ENCODE assay signal across 15 cellular contexts in the genomic region with DNA sequence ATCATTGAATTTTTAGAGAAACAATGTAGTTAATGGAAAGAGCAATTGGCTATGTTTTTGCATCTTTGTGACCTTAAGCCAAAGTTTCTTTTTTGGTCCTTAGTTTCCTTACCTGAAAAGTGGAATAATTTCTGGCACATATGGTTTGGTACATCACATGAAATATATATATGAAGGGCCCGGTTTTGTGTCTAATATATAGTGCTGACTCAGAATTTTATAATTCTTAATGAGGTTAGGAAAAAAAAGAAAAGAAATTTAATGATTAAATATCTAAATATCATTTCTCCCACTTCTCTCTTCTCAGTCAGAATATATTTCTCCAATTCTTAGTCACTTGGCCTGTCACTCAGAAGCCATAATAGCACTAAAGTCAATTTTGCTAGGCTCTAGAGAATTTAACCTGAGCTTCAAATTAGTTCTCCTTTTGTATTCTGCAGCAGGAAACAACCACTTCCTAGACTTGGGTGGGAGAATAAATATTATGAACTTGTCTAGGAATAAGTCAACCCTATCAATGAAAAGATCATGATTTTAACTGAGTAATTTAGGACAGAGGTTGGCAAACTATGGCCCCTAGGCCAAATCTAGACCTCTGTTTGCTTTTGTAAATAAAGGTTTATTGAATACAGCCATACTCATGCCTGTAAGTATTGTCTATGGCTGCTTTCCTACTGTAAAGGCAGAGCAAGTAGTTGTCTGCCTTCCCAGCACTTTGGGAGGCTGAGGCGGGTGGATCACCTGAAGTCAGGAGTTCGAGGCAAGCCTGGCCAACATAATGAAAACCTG. TPM values are rescaled to one million over a fixed set of nuclear protein-coding genes. Genes with fewer than 3 reads are reported as not detected.
"Had no signal": no experiment of that assay in that cellular context is flagged by ENCODE, and none has a peak within 500 bp of the region (broad histone marks: within the 10 kb centered on the region; RNA-seq: fewer than 3 reads in every experiment).

No MANE protein-coding gene starts in this region.

- DNase-seq: activated CD4-positive, alpha-beta T cell treated with anti-CD3 and anti-CD28 coated beads, Interleukin-2, amount 10 ng/mL, durations not matched to agents 7 days and 5 days; activated CD8-positive, alpha-beta T cell treated with anti-CD3 and anti-CD28 coated beads, Interleukin-2, amount 10 ng/mL, durations not matched to agents 7 days and 5 days; activated naive CD4-positive, alpha-beta T cell treated with anti-CD3 and anti-CD28 coated beads, Interleukin-2, amount 10 ng/mL, durations not matched to agents 7 days and 5 days; activated T-cell treated with anti-CD3 and anti-CD28 coated beads, Interleukin-2, amount 50 U/mL, for 4 hours; aorta; brain microvascular endothelial cell; central memory CD4-positive, alpha-beta T cell; gastrocnemius medialis; head of caudate nucleus; left ventricle myocardium superior; stimulated activated CD4-positive, alpha-beta T cell treated with anti-CD3 and anti-CD28 coated beads, Interleukin-2, amount 100 ng/mL, for 24 hours; stimulated activated naive CD4-positive, alpha-beta T cell treated with Interleukin-2 at 50 U/mL for 16 hours; tibial artery had no signal

- H3K4me3 ChIP-seq: gastrocnemius medialis, prostate gland, right atrium auricular region, tibial artery had no signal

- H3K4me1 ChIP-seq: prostate gland, right atrium auricular region, tibial artery had no signal

- H3K27ac ChIP-seq: brain microvascular endothelial cell, gastrocnemius medialis, prostate gland, right atrium auricular region, tibial artery had no signal

- H3K9me3 ChIP-seq: gastrocnemius medialis, prostate gland, right atrium auricular region, tibial artery had no signal

- H3K36me3 ChIP-seq: brain microvascular endothelial cell, gastrocnemius medialis, prostate gland, right atrium auricular region, tibial artery had no signal

- H3K27me3 ChIP-seq: brain microvascular endothelial cell, gastrocnemius medialis, right atrium auricular region, tibial artery had no signal

RNA-seq across cellular contexts. Expression of gene PPP1R9A, which starts 34.6 kb away (rescaled TPM):
- total RNA-seq: activated CD4-positive, alpha-beta T cell treated with anti-CD3 and anti-CD28 coated beads, Interleukin-2, amount 10 ng/mL, durations not matched to agents 7 days and 5 days; activated CD8-positive, alpha-beta T cell treated with anti-CD3 and anti-CD28 coated beads, Interleukin-2, amount 10 ng/mL, durations not matched to agents 7 days and 5 days had no signal
